8 cellular contexts compared by ENCODE assay signal in genomic region chr1:18922319-18922726, GRCh38. TPM values are rescaled to one million over a fixed set of nuclear protein-coding genes. Genes with fewer than 3 reads are reported as not detected.
DNase-seq lines count a peak whose midpoint lies in the region; ATAC-seq, FAIRE-seq and TF ChIP-seq lines count a peak whose summit lies in the region.

No MANE protein-coding gene starts in this region.

- peak overlapping the region; percentile 89 to 94 for H3K27ac ChIP-seq in A549
- H3K27ac ChIP-seq in coronary artery, result peak overlapping the region; percentile 94 to 97
- H3K27ac ChIP-seq in upper lobe of right lung, result peak overlapping the region; percentile 78

- ATAC-seq in A549 (peak; percentile 66), upper lobe of right lung (peak; percentile 67), GM18907 (IDR thresholded peaks at IDR 0.05; ENCODE audit: unreplicated experiment) (no peak), HG02763 (IDR thresholded peaks at IDR 0.05; ENCODE audit: unreplicated experiment) (no peak), GM21825 (IDR thresholded peaks at IDR 0.05; ENCODE audit: unreplicated experiment) (no peak)

- peak overlapping the region; percentile 83 for H3K4me2 ChIP-seq in A549

- no peak for TF ChIP-seq EP300 in A549 (IDR thresholded peaks at IDR 0.05)

- peaks cover 7% of the 10 kb centered on the region for H3K36me3 ChIP-seq in upper lobe of right lung

- H3K4me3 ChIP-seq in A549 (no peak overlapping the region), coronary artery (peak overlapping the region; percentile 58), upper lobe of right lung (no peak overlapping the region)

- POLR2A ChIA-PET in A549 (lab: Yijun Ruan, JAX), result interaction anchor here (0.5 kb wide), 1 partner anchor 690 kb away, joined by 3 read pairs; no protein-coding TSS in a partner anchor

- WGBS in A549 (ENCODE audit: missing lambda C conversion rate), result 4% methylated on average over 5 of the region's 8 CpGs

- TF ChIP-seq RAD21 in A549 (conservative IDR thresholded peaks at IDR 0.05 in 1 of 2, IDR thresholded peaks at IDR 0.05 in 1 of 2), result no peak

- TF ChIP-seq POLR2A in A549 (IDR thresholded peaks at IDR 0.05; ENCODE audit: low read length), result no peak

- no peak for FAIRE-seq in A549 (lab: Jason Lieb, UNC)

- TF ChIP-seq CTCF in A549 (IDR thresholded peaks at IDR 0.05) (no peak), coronary artery (IDR thresholded peaks at IDR 0.05) (no peak), upper lobe of right lung (IDR thresholded peaks at IDR 0.05) (peak; percentile 39)

- H3K9me3 ChIP-seq in A549 (no peaks in the 10 kb centered on the region), upper lobe of right lung (no peaks in the 10 kb centered on the region)

- CTCF ChIA-PET in A549 (lab: Yijun Ruan, JAX), result interaction anchor here (0.6 to 8.8 kb wide), 6 partner anchors 9 to 240 kb away, joined by 3 to 77 read pairs (median 7); no protein-coding TSS in a partner anchor

- H3K4me1 ChIP-seq in A549 (peaks cover 59% of the 10 kb centered on the region), upper lobe of right lung (peaks cover 47% of the 10 kb centered on the region)

- intact Hi-C loops in upper lobe of right lung (cut with DNase I), result no loop called here

- H3K27me3 ChIP-seq in upper lobe of right lung, result no peaks in the 10 kb centered on the region

- peak; percentile 39 to 57 for DNase-seq in A549 (ENCODE audit: low read depth in 1 of 2, low spot score in 1 of 2)
- DNase-seq in NCI-H1694 (lab: John Stamatoyannopoulos, UW), result peak; percentile 33
- DNase-seq in coronary artery (ENCODE audit: low spot score), result peak; percentile 96
- DNase-seq in lung microvascular endothelial cell (ENCODE audit: low read depth in 2 of 2), result peak; percentile 80 to 82
- DNase-seq in upper lobe of right lung, result no peak

TF ChIP-seq in A549, 52 proteins besides CTCF, POLR2A, EP300 and RAD21:
- TF ChIP-seq ZNF302 (CRISPR knock-in tag; IDR thresholded peaks at IDR 0.05) (no peak), MYC (IDR thresholded peaks at IDR 0.05; ENCODE audit: borderline replicate concordance, low read length) (no peak), SREBF2 (IDR thresholded peaks at IDR 0.05) (no peak), FOSB (CRISPR knock-in tag; IDR thresholded peaks at IDR 0.05) (no peak), HDAC2 (IDR thresholded peaks at IDR 0.05) (no peak), KDM1A (IDR thresholded peaks at IDR 0.05; ENCODE audit: low read depth) (no peak), TFCP2L1 (CRISPR knock-in tag; IDR thresholded peaks at IDR 0.05) (no peak), CHD4 (IDR thresholded peaks at IDR 0.05; ENCODE audit: borderline replicate concordance) (no peak), ZFP36 (IDR thresholded peaks at IDR 0.05; ENCODE audit: borderline replicate concordance, partially characterized antibody) (no peak)

RNA-seq across cellular contexts. Expression of gene ALDH4A1, which starts 20.0 kb away (rescaled TPM):
- 9.4 and 9.7 TPM in 2 replicates for polyA plus RNA-seq in A549 (2011; rRNA removed)
- polyA plus RNA-seq in A549 (2012; cell fraction: cytosol; rRNA removed), result 17.8 and 20.9 TPM in 2 replicates
- polyA plus RNA-seq in A549 (2012; cell fraction: nucleus; rRNA removed), result 44.6 and 47.4 TPM in 2 replicates
- 14.7 to 17.1 TPM (median 15.4 TPM) in 3 replicates for polyA plus RNA-seq in A549 (2017; fragmentation: RNase III; extraction: RNeasy Plus Mini Kit Qiagen cat#74134 plus additional on column Dnase treatment)
- 12.0 and 13.4 TPM in 2 replicates for polyA minus RNA-seq in A549 (2011; rRNA and poly(A)+ RNA removed)
- total RNA-seq in lung microvascular endothelial cell, result 11.8 and 14.7 TPM in 2 replicates
- 11.8 TPM for total RNA-seq in upper lobe of right lung

RNA-seq across cellular contexts. Expression of gene IFFO2, which starts 34.2 kb away (rescaled TPM):
- polyA plus RNA-seq in A549 (2011; rRNA removed), result 23.0 and 24.3 TPM in 2 replicates
- 43.9 and 44.0 TPM in 2 replicates for polyA plus RNA-seq in A549 (2012; cell fraction: cytosol; rRNA removed)
- polyA plus RNA-seq in A549 (2012; cell fraction: nucleus; rRNA removed), result 93.7 and 96.0 TPM in 2 replicates
- 50.1 to 57.5 TPM (median 53.9 TPM) in 3 replicates for polyA plus RNA-seq in A549 (2017; fragmentation: RNase III; extraction: RNeasy Plus Mini Kit Qiagen cat#74134 plus additional on column Dnase treatment)
- polyA minus RNA-seq in A549 (2011; rRNA and poly(A)+ RNA removed), result 24.2 and 31.1 TPM in 2 replicates
- total RNA-seq in lung microvascular endothelial cell, result 4.6 and 7.4 TPM in 2 replicates
- total RNA-seq in upper lobe of right lung, result 15.4 TPM

Comparison
In these comparisons a context has a peak if more than half of its experiments do, and no peak if none do; other contexts are left out.
1. ATAC-seq: peak in A549 (2 of 2) and upper lobe of right lung (single experiment); none in GM18907 (single experiment), HG02763 (single experiment) and GM21825 (single experiment).
2. Peak in every context shown above with its lines, with median percentiles within 50 percentile points of each other: H3K27ac ChIP-seq.